14 cellular contexts compared by ENCODE assay signal in genomic region chr15:66878761-66879160, GRCh38.
A peak's percentile ranks its signal among the peaks of the same experiment; 100 is the strongest.
DNase-seq lines count a peak whose midpoint lies in the region; TF ChIP-seq lines count a peak whose summit lies in the region.
"Had no signal": no experiment of that assay in that cellular context is flagged by ENCODE, and none has a peak within 500 bp of the region (broad histone marks: within the 10 kb centered on the region; RNA-seq: fewer than 3 reads in every experiment).

No MANE protein-coding gene starts in this region.

- POLR2A ChIA-PET in GM10248 (lab: Yijun Ruan, JAX): no interaction called here

- no peaks in the 10 kb centered on the region for H3K9me3 ChIP-seq in esophagus muscularis mucosa
- H3K9me3 ChIP-seq in subcutaneous abdominal adipose tissue (ENCODE audit: control insufficient read depth in 5 of 5, low read length in 5 of 5): no peaks in the 10 kb centered on the region

- TF ChIP-seq POLR2A in esophagus muscularis mucosa (IDR thresholded peaks at IDR 0.05; ENCODE audit: low read depth): no peak

- CTCF ChIA-PET in GM10248 (lab: Yijun Ruan, JAX): no interaction called here

- WGBS in esophagus muscularis mucosa: 94% methylated on average over 4 of the region's 4 CpGs

- H3K27me3 ChIP-seq in esophagus muscularis mucosa (no peaks in the 10 kb centered on the region), subcutaneous abdominal adipose tissue (ENCODE audit: control insufficient read depth in 5 of 5, insufficient read depth in 4 of 5, low read length in 5 of 5) (peaks cover 0 to 3% (median 0%) of the 10 kb centered on the region in 5 donors)
- H3K27me3 ChIP-seq: brain microvascular endothelial cell had no signal

- no peak for TF ChIP-seq EP300 in esophagus muscularis mucosa (IDR thresholded peaks at IDR 0.05)

- H3K27ac ChIP-seq in esophagus muscularis mucosa (replicated peaks in 1 of 4) (peak overlapping the region in 2 of 4 donors; percentile 17 to 45), subcutaneous abdominal adipose tissue (ENCODE audit: low read depth, low read length) (peak overlapping the region; percentile 54)
- H3K27ac ChIP-seq: brain microvascular endothelial cell had no signal

- intact Hi-C loops in esophagus muscularis mucosa (cut with DNase I): no loop called here

- H3K4me1 ChIP-seq in esophagus muscularis mucosa (peaks cover 54 to 66% (median 62%) of the 10 kb centered on the region in 4 donors), subcutaneous abdominal adipose tissue (ENCODE audit: control insufficient read depth in 5 of 5, insufficient read depth in 5 of 5, low read length in 5 of 5) (peaks cover 24 to 78% (median 67%) of the 10 kb centered on the region in 5 donors)

- TF ChIP-seq CTCF in GM10248 (IDR thresholded peaks at IDR 0.05; ENCODE audit: control extremely low read depth, extremely low read depth, low read depth, missing control alignments) (no peak), esophagus muscularis mucosa (IDR thresholded peaks at IDR 0.05) (no peak)

- no peak overlapping the region for H3K4me3 ChIP-seq in esophagus muscularis mucosa
- H3K4me3 ChIP-seq in subcutaneous abdominal adipose tissue (ENCODE audit: low read depth in 1 of 5, low read length in 5 of 5): no peak overlapping the region

- no peaks in the 10 kb centered on the region for H3K36me3 ChIP-seq in esophagus muscularis mucosa
- H3K36me3 ChIP-seq in subcutaneous abdominal adipose tissue (ENCODE audit: control insufficient read depth in 5 of 5, insufficient read depth in 5 of 5, low read length in 5 of 5): no peaks in the 10 kb centered on the region
- H3K36me3 ChIP-seq: brain microvascular endothelial cell had no signal

- peak overlapping the region in 1 of 5 donors; percentile 7 for H3K9ac ChIP-seq in subcutaneous abdominal adipose tissue (ENCODE audit: low read length in 5 of 5)

- peak; percentile 2 for DNase-seq in GM10248 (ENCODE audit: extremely low spot score)
- peak; percentile 60 for DNase-seq in NCI-H510A (lab: John Stamatoyannopoulos, UW)
- peak; percentile 75 for DNase-seq in esophagus muscularis mucosa (ENCODE audit: extremely low spot score)
- DNase-seq in stimulated activated CD4-positive, alpha-beta T cell treated with anti-CD3 and anti-CD28 coated beads, Interleukin-12 subunit alpha, Interleukin-12 subunit beta, amount 100 ng/mL, for 4 hours: no peak
- no peak for DNase-seq in NOMO-1 (lab: John Stamatoyannopoulos, UW; ENCODE audit: unreplicated experiment in 2 of 2)
- DNase-seq in anterior cingulate cortex (lab: John Stamatoyannopoulos, UW): no peak
- DNase-seq: brain microvascular endothelial cell, cortex of kidney, foreskin fibroblast, kidney, NCI-H2029, NCI-H524 treated with DMSO at 0.1 percent for 48 hours, nephron progenitor cell had no signal

Comparison
In these comparisons a context has a peak if more than half of its experiments do, and no peak if none do; other contexts are left out.
1. DNase-seq: peak in GM10248 (single experiment), NCI-H510A (single experiment) and esophagus muscularis mucosa (single experiment); none in stimulated activated CD4-positive, alpha-beta T cell treated with anti-CD3 and anti-CD28 coated beads, Interleukin-12 subunit alpha, Interleukin-12 subunit beta, amount 100 ng/mL, for 4 hours (single experiment), NOMO-1 (0 of 2) and anterior cingulate cortex (0 of 58).